21 cellular contexts compared by ENCODE assay signal in genomic region chr3:39102504-39103323, GRCh38. TPM values are rescaled to one million over a fixed set of nuclear protein-coding genes. Genes with fewer than 3 reads are reported as not detected.
A peak's percentile ranks its signal among the peaks of the same experiment; 100 is the strongest.
DNase-seq lines count a peak whose midpoint lies in the region; ATAC-seq and TF ChIP-seq lines count a peak whose summit lies in the region.
"Had no signal": no experiment of that assay in that cellular context is flagged by ENCODE, and none has a peak within 500 bp of the region (broad histone marks: within the 10 kb centered on the region; RNA-seq: fewer than 3 reads in every experiment).

No MANE protein-coding gene starts in this region.

- H3K79me1 ChIP-seq in mesenchymal stem cell (replicated peaks; ENCODE audit: low read length, poor library complexity, severe bottlenecking) (peaks cover 62% of the 10 kb centered on the region), H9 (ENCODE audit: insufficient read depth, low read depth, low read length, poor library complexity, severe bottlenecking) (no peaks in the 10 kb centered on the region)

- H3K9me3 Mint-ChIP-seq in activated naive CD4-positive, alpha-beta T cell treated with anti-CD3 and anti-CD28 coated beads, Interleukin-2, amount 50 U/mL, for 24 hours: no peaks in the 10 kb centered on the region
- no peaks in the 10 kb centered on the region for H3K9me3 Mint-ChIP-seq in type B pancreatic cell
- no peaks in the 10 kb centered on the region for H3K9me3 Mint-ChIP-seq in H9
- H3K9me3 Mint-ChIP-seq: dendritic cell treated with granulocyte-macrophage colony-stimulating factor and Interleukin-4, amounts not matched to agents 40 ng/mL and 50 ng/mL, for 4 days had no signal

- H3K18ac ChIP-seq in mesenchymal stem cell (ENCODE audit: low read depth in 1 of 2, low read length in 2 of 2): no peak overlapping the region
- H3K18ac ChIP-seq in H9 (ENCODE audit: insufficient read length, low read depth, low read length): no peak overlapping the region

- H3K36me3 ChIP-seq in mesenchymal stem cell (ENCODE audit: control insufficient read depth in 1 of 2, insufficient read depth in 2 of 2, low read depth in 1 of 2, low read length in 2 of 2): peaks cover 45 to 48% of the 10 kb centered on the region in 2 experiments

- 96% methylated on average over 8 of the region's 8 CpGs for WGBS in mesenchymal stem cell
- WGBS in H9 (ENCODE audit: extremely low coverage, insufficient read length, low lambda C conversion rate): no CpG with 5 or more reads among the region's 8 CpGs

- no peak overlapping the region for H3K56ac ChIP-seq in H9 (ENCODE audit: insufficient read length, low read depth, low read length)

- no peak overlapping the region for H2BK20ac ChIP-seq in H9 (ENCODE audit: low read depth, low read length, poor library complexity, severe bottlenecking)

- no peaks in the 10 kb centered on the region for H3K36me3 Mint-ChIP-seq in activated naive CD4-positive, alpha-beta T cell treated with anti-CD3 and anti-CD28 coated beads, Interleukin-2, amount 50 U/mL, for 24 hours
- H3K36me3 Mint-ChIP-seq in T-helper 17 cell (ENCODE audit: low read depth): peaks cover 1% of the 10 kb centered on the region
- H3K36me3 Mint-ChIP-seq in type B pancreatic cell: peaks cover 16% of the 10 kb centered on the region
- peaks cover 2 to 12% (median 5%) of the 10 kb centered on the region in 3 experiments; a peak in 6 of 7 replicates for H3K36me3 Mint-ChIP-seq in H9 (ENCODE audit: insufficient read depth in 1 of 3, low read depth in 3 of 3)

- H2BK15ac ChIP-seq in mesenchymal stem cell (ENCODE audit: low read depth, poor library complexity, severe bottlenecking) (no peak overlapping the region), H9 (ENCODE audit: low read depth, low read length) (no peak overlapping the region)

- H2BK5ac ChIP-seq in mesenchymal stem cell (ENCODE audit: low read depth, low read length, poor library complexity, severe bottlenecking): no peak overlapping the region
- H2BK5ac ChIP-seq in H9 (ENCODE audit: insufficient read length, low read length): no peak overlapping the region

- ATAC-seq in T-helper 17 cell (no peak), HG03520 (IDR thresholded peaks at IDR 0.05; ENCODE audit: unreplicated experiment) (no peak)
- ATAC-seq: body of pancreas had no signal

- no peak for DNase-seq in activated naive CD4-positive, alpha-beta T cell treated with anti-CD3 and anti-CD28 coated beads, Interleukin-2, amount 50 U/mL, for 16 hours
- DNase-seq in T-helper 17 cell (no peak), mesenchymal stem cell (no peak), type B pancreatic cell (ENCODE audit: extremely low spot score, unreplicated experiment) (no peak), H9 (no peak), germinal center (ENCODE audit: low spot score) (no peak)
- DNase-seq: ACHN; activated effector memory CD4-positive, alpha-beta T cell treated with Interleukin-2 at 50 U/mL for 16 hours; body of pancreas; IMR-90; NCI-H2081; NCI-H524 treated with DMSO at 0.1 percent for 48 hours; retina; SHP77; stimulated activated naive CD4-positive, alpha-beta T cell treated with Interleukin-2 at 50 U/mL for 16 hours; WERI-Rb-1 had no signal

- H2BK12ac ChIP-seq in mesenchymal stem cell (ENCODE audit: low read length in 2 of 2): no peak overlapping the region
- no peak overlapping the region for H2BK12ac ChIP-seq in H9 (ENCODE audit: insufficient read length, low read depth, low read length)

- H3K23ac ChIP-seq in mesenchymal stem cell (ENCODE audit: low read length in 2 of 2) (no peak overlapping the region), H9 (ENCODE audit: insufficient read length, low read depth, low read length) (no peak overlapping the region)

- H3K4me3 Mint-ChIP-seq in activated naive CD4-positive, alpha-beta T cell treated with anti-CD3 and anti-CD28 coated beads, Interleukin-2, amount 50 U/mL, for 24 hours: no peak overlapping the region
- peak overlapping the region; percentile 25 for H3K4me3 Mint-ChIP-seq in T-helper 17 cell
- H3K4me3 Mint-ChIP-seq in type B pancreatic cell: peak overlapping the region; percentile 55
- H3K4me3 Mint-ChIP-seq in H9: no peak overlapping the region
- H3K4me3 Mint-ChIP-seq: dendritic cell treated with granulocyte-macrophage colony-stimulating factor and Interleukin-4, amounts not matched to agents 40 ng/mL and 50 ng/mL, for 4 days had no signal

- H3K4me2 ChIP-seq in mesenchymal stem cell (ENCODE audit: low read length, poor library complexity, severe bottlenecking): no peak overlapping the region
- H3K4me2 ChIP-seq in H9 (ENCODE audit: insufficient read depth, insufficient read length, low read length): no peak overlapping the region

- H3K14ac ChIP-seq in mesenchymal stem cell (ENCODE audit: low read length in 2 of 2) (no peak overlapping the region), H9 (ENCODE audit: insufficient read depth, low read length) (no peak overlapping the region)

- H3K4ac ChIP-seq in mesenchymal stem cell (ENCODE audit: low read depth in 1 of 2, low read length in 2 of 2) (no peak overlapping the region), H9 (ENCODE audit: low read depth, low read length) (no peak overlapping the region)

- no peaks in the 10 kb centered on the region for H3K27me3 Mint-ChIP-seq in activated naive CD4-positive, alpha-beta T cell treated with anti-CD3 and anti-CD28 coated beads, Interleukin-2, amount 50 U/mL, for 24 hours
- H3K27me3 Mint-ChIP-seq in T-helper 17 cell (no peaks in the 10 kb centered on the region), type B pancreatic cell (no peaks in the 10 kb centered on the region), H9 (ENCODE audit: low read depth) (peaks cover 11% of the 10 kb centered on the region)
- H3K27me3 Mint-ChIP-seq: dendritic cell treated with granulocyte-macrophage colony-stimulating factor and Interleukin-4, amounts not matched to agents 40 ng/mL and 50 ng/mL, for 4 days had no signal

- H4K20me1 ChIP-seq in H9 (ENCODE audit: control insufficient read depth, insufficient read depth, insufficient read length): no peaks in the 10 kb centered on the region

- H3K27ac ChIP-seq in mesenchymal stem cell (ENCODE audit: low read length, poor library complexity, severe bottlenecking) (no peak overlapping the region), H9 (ENCODE audit: insufficient read length, low read depth, low read length) (no peak overlapping the region)
- H3K27ac ChIP-seq: WERI-Rb-1 had no signal

- no peak for TF ChIP-seq CTCF in type B pancreatic cell (conservative IDR thresholded peaks at IDR 0.05)
- TF ChIP-seq CTCF in H9 (conservative IDR thresholded peaks at IDR 0.05): no peak

- H2AK5ac ChIP-seq in mesenchymal stem cell (ENCODE audit: low read length, severe bottlenecking) (no peak overlapping the region), H9 (ENCODE audit: insufficient read length, low read length) (no peak overlapping the region)

- H4K91ac ChIP-seq in mesenchymal stem cell (ENCODE audit: low read length) (peak overlapping the region; percentile 76), H9 (ENCODE audit: insufficient read length, low read depth, low read length) (no peak overlapping the region)

- H2AFZ ChIP-seq in mesenchymal stem cell (ENCODE audit: low read depth, low read length) (no peak overlapping the region), H9 (ENCODE audit: low read length) (no peak overlapping the region)

- peaks cover 23% of the 10 kb centered on the region for H3K4me1 ChIP-seq in mesenchymal stem cell (ENCODE audit: control insufficient read depth, insufficient read depth, low read depth, low read length)
- no peaks in the 10 kb centered on the region for H3K4me1 ChIP-seq in H9 (ENCODE audit: insufficient read depth, low read length)

- H3K4me3 ChIP-seq in mesenchymal stem cell (ENCODE audit: insufficient read depth in 1 of 2, low read depth in 1 of 2, low read length in 2 of 2): no peak overlapping the region
- H3K4me3 ChIP-seq: body of pancreas, GM12878 had no signal

- no peak overlapping the region for H2BK120ac ChIP-seq in mesenchymal stem cell (ENCODE audit: low read depth, low read length)
- H2BK120ac ChIP-seq in H9 (ENCODE audit: low read depth, low read length, poor library complexity, severe bottlenecking): no peak overlapping the region

- H3K23me2 ChIP-seq in H9 (ENCODE audit: insufficient read length, low read depth, low read length, poor library complexity, severe bottlenecking): peaks cover 10% of the 10 kb centered on the region

- H4K8ac ChIP-seq in mesenchymal stem cell (ENCODE audit: low read length) (no peak overlapping the region), H9 (replicated peaks; ENCODE audit: insufficient read length, low read depth, low read length) (no peak overlapping the region)

- H3K9me3 ChIP-seq in T-helper 17 cell (ENCODE audit: control insufficient read depth, low read length, poor library complexity, severe bottlenecking) (no peaks in the 10 kb centered on the region), mesenchymal stem cell (ENCODE audit: control insufficient read depth, low read length) (no peaks in the 10 kb centered on the region), H9 (ENCODE audit: control insufficient read depth, low read depth, low read length) (no peaks in the 10 kb centered on the region)
- H3K9me3 ChIP-seq: body of pancreas had no signal

- H3K27me3 ChIP-seq in mesenchymal stem cell (ENCODE audit: control insufficient read depth in 1 of 2, insufficient read depth in 1 of 2, low read length in 2 of 2): no peaks in the 10 kb centered on the region
- H3K27me3 ChIP-seq in H9 (ENCODE audit: insufficient read depth, low read length): no peaks in the 10 kb centered on the region
- H3K27me3 ChIP-seq: body of pancreas had no signal

- H3K9ac ChIP-seq in mesenchymal stem cell (ENCODE audit: low read length) (no peak overlapping the region), H9 (ENCODE audit: extremely low read depth, insufficient read length, low read length) (no peak overlapping the region)

- H3K27ac Mint-ChIP-seq in activated naive CD4-positive, alpha-beta T cell treated with anti-CD3 and anti-CD28 coated beads, Interleukin-2, amount 50 U/mL, for 24 hours: peak overlapping the region; percentile 83
- peak overlapping the region; percentile 99 for H3K27ac Mint-ChIP-seq in T-helper 17 cell
- H3K27ac Mint-ChIP-seq in type B pancreatic cell: peak overlapping the region; percentile 7
- peak overlapping the region in 1 of 3 experiments; percentile 73; a peak in 1 of 7 replicates for H3K27ac Mint-ChIP-seq in H9
- H3K27ac Mint-ChIP-seq: dendritic cell treated with granulocyte-macrophage colony-stimulating factor and Interleukin-4, amounts not matched to agents 40 ng/mL and 50 ng/mL, for 4 days had no signal

- peaks cover 46% of the 10 kb centered on the region for H3K4me1 Mint-ChIP-seq in activated naive CD4-positive, alpha-beta T cell treated with anti-CD3 and anti-CD28 coated beads, Interleukin-2, amount 50 U/mL, for 24 hours
- H3K4me1 Mint-ChIP-seq in T-helper 17 cell (peaks cover 40% of the 10 kb centered on the region), type B pancreatic cell (ENCODE audit: unreplicated experiment) (peaks cover 21% of the 10 kb centered on the region), H9 (peaks cover 10 to 14% of the 10 kb centered on the region in 2 experiments)

- no peak overlapping the region for H4K5ac ChIP-seq in H9 (ENCODE audit: insufficient read length, low read depth, low read length)

- H3K79me2 ChIP-seq in H9 (ENCODE audit: insufficient read depth, low read length): no peaks in the 10 kb centered on the region; the same call in 1 of the 2 replicates

- H3T11ph ChIP-seq in H9 (ENCODE audit: low read length): no peak overlapping the region

RNA-seq across cellular contexts. Expression of gene GORASP1, which starts 4.7 kb away (rescaled TPM):
- 10 to 100 TPM; 29.2 to 40.1 TPM for total RNA-seq in T-helper 17 cell
- polyA plus RNA-seq in mesenchymal stem cell (2013, experiment 1 of 2): 26.3 TPM
- polyA plus RNA-seq in mesenchymal stem cell (2013, experiment 2 of 2): 24.9 TPM
- 76.5 and 98.4 TPM in 2 replicates for total RNA-seq in type B pancreatic cell (ENCODE audit: low replicate concordance)
- 36.1 and 37.4 TPM in 2 replicates for total RNA-seq in H9 (2021)

RNA-seq across cellular contexts. Expression of gene TTC21A, which starts 4.8 kb away (rescaled TPM):
- total RNA-seq in T-helper 17 cell (10 to 100 TPM in 1 of 2 donors, 1 to 10 TPM in 1; 3.5 to 12.3 TPM), type B pancreatic cell (ENCODE audit: low replicate concordance) (9.8 and 10.3 TPM in 2 replicates), H9 (2021) (1.7 and 2.3 TPM in 2 replicates)
- polyA plus RNA-seq in mesenchymal stem cell (2013, experiment 1 of 2): 3.1 TPM
- polyA plus RNA-seq in mesenchymal stem cell (2013, experiment 2 of 2): 2.8 TPM

RNA-seq across cellular contexts. Expression of gene CSRNP1, which starts 50.7 kb away (rescaled TPM):
- total RNA-seq in T-helper 17 cell: 100 to 1,000 TPM; 356 to 408 TPM
- 16.6 TPM for polyA plus RNA-seq in mesenchymal stem cell (2013, experiment 1 of 2)
- polyA plus RNA-seq in mesenchymal stem cell (2013, experiment 2 of 2): 15.6 TPM
- total RNA-seq in type B pancreatic cell (ENCODE audit: low replicate concordance): 7.5 and 24.5 TPM in 2 replicates
- 8.2 and 8.5 TPM in 2 replicates for total RNA-seq in H9 (2021)

RNA-seq across cellular contexts. Expression of gene WDR48, which starts 50.9 kb away (rescaled TPM):
- total RNA-seq in T-helper 17 cell (100 to 1,000 TPM; 102 to 107 TPM), type B pancreatic cell (ENCODE audit: low replicate concordance) (45.0 and 61.4 TPM in 2 replicates), H9 (2021) (49.3 and 52.7 TPM in 2 replicates)
- polyA plus RNA-seq in mesenchymal stem cell (2013, experiment 1 of 2): 18.1 TPM
- polyA plus RNA-seq in mesenchymal stem cell (2013, experiment 2 of 2): 19.9 TPM

RNA-seq across cellular contexts. Expression of gene SCN11A, which starts 51.0 kb away (rescaled TPM):
- total RNA-seq in T-helper 17 cell (under 1 TPM in 1 of 2 donors, not detected in 1; 0.05 TPM), type B pancreatic cell (ENCODE audit: low replicate concordance) (0.21 and 1.4 TPM in 2 replicates), H9 (2021) (0.17 and 0.20 TPM in 2 replicates)
- 0.01 TPM for polyA plus RNA-seq in mesenchymal stem cell (2013, experiment 1 of 2)
- polyA plus RNA-seq in mesenchymal stem cell (2013, experiment 2 of 2): 0.01 TPM
- total RNA-seq: myocyte had no signal

Comparison
In these comparisons a context has a peak if more than half of its experiments do, and no peak if none do; other contexts are left out.
1. H3K4me3 Mint-ChIP-seq: peak in T-helper 17 cell (single experiment) and type B pancreatic cell (single experiment); none in activated naive CD4-positive, alpha-beta T cell treated with anti-CD3 and anti-CD28 coated beads, Interleukin-2, amount 50 U/mL, for 24 hours (single experiment) and H9 (0 of 2).
2. RNA of gene CSRNP1, which starts 50.7 kb away (total RNA-seq): 356 to 408 TPM in T-helper 17 cell; 8.2 to 8.5 TPM in H9 and 7.5 to 24.5 TPM in type B pancreatic cell; every median in the first group is over 10 times any median in the second.